1 cellular context compared by ENCODE assay signal in the genomic region with DNA sequence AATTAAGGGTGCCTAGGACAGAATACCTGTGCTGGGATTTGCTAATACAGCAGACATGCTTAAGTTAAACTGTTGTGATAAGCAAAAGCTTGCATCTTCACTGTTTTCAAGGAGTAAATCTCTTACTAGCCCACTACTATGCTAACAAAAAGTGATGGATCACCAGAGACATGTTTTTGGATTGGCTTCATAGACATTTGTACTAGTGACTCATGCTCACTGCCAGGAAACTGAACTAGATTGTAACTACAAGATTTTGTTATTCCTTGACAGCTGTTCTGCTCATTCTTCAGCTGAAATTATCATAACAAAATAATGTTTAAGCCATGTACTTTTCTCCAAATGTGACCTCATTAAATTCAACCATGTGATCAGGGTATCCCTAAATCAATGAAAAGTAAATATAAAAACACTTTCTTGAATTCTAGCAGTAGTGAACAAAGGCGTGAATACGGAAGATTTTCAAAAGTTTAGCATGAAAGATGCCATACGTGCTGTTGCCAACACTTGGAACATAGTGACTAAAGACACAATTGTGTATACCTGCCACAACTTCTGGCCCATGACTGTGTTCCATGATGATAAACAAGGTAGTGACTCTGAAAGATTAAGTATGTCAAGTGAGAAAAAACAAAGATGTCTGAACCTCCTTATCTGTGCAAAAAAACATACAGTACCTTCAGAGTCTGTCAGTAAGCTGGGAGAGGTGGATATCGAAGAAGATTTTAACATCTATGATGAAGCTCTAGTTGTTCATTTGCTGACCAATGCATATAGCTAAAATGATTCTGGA.
TF ChIP-seq lines count a peak whose summit lies in the region.

No MANE protein-coding gene starts in this region.

TF ChIP-seq in SK-N-SH, 30 proteins besides CTCF, POLR2A, EP300 and RAD21 (continued from another document):
- no peak for TF ChIP-seq IRF3 (IDR thresholded peaks at IDR 0.05; ENCODE audit: low read depth, low read length)
- TF ChIP-seq PBX3 (IDR thresholded peaks at IDR 0.05), result peak; percentile 51
